27 cellular contexts compared by ENCODE assay signal in genomic region chr2:138474093-138474834, GRCh38. TPM values are rescaled to one million over a fixed set of nuclear protein-coding genes. Genes with fewer than 3 reads are reported as not detected.
DNase-seq lines count a peak whose midpoint lies in the region; ATAC-seq and TF ChIP-seq lines count a peak whose summit lies in the region.
"Had no signal": no experiment of that assay in that cellular context is flagged by ENCODE, and none has a peak within 500 bp of the region (broad histone marks: within the 10 kb centered on the region; RNA-seq: fewer than 3 reads in every experiment).

No MANE protein-coding gene starts in this region.

- no peak overlapping the region for H3K4me3 Mint-ChIP-seq in endothelial cell (ENCODE audit: unreplicated experiment)
- H3K4me3 Mint-ChIP-seq: endodermal cell; naive thymus-derived CD8-positive, alpha-beta T cell; T-helper 2 cell treated with Interferon-gamma antibody and Interleukin-4, amounts not matched to agents 5 μg/mL and 100 μg/mL, for 36 hours had no signal

- peak overlapping the region; percentile 80 for H3K27ac Mint-ChIP-seq in endothelial cell (ENCODE audit: unreplicated experiment)
- H3K27ac Mint-ChIP-seq: endodermal cell; T-helper 2 cell treated with Interferon-gamma antibody and Interleukin-4, amounts not matched to agents 5 μg/mL and 100 μg/mL, for 36 hours had no signal

- H3K4me1 Mint-ChIP-seq in endothelial cell (ENCODE audit: unreplicated experiment), result peaks cover 37% of the 10 kb centered on the region

- no peak for TF ChIP-seq CTCF in endothelial cell (IDR thresholded peaks at IDR 0.05; ENCODE audit: unreplicated experiment)

- ATAC-seq in HG02852 (IDR thresholded peaks at IDR 0.05; ENCODE audit: unreplicated experiment), result no peak
- ATAC-seq in GM18519 (IDR thresholded peaks at IDR 0.05; ENCODE audit: low FRiP score, unreplicated experiment), result no peak
- ATAC-seq: HCT116; heart right ventricle; left colon; naive thymus-derived CD8-positive, alpha-beta T cell; stimulated activated naive CD8-positive, alpha-beta T cell treated with anti-CD3 and anti-CD28 coated beads, Interleukin-15, Interleukin-2, amounts not matched to agents 100 U/mL and 50 U/mL, for 24 hours had no signal

- DNase-seq in NCI-H2171 treated with DMSO at 0.1 percent for 48 hours (lab: John Stamatoyannopoulos, UW) (peak; percentile 6), NCI-H2171 (lab: John Stamatoyannopoulos, UW) (no peak), OCI-M1 (lab: John Stamatoyannopoulos, UW) (peak; percentile 70), endothelial cell (ENCODE audit: low spot score) (no peak), superior temporal gyrus (ENCODE audit: extremely low spot score) (peak; percentile 35), NCI-H1105 (lab: John Stamatoyannopoulos, UW) (no peak)
- DNase-seq: activated B cell treated with CpG ODN at 0.5 μM for 24 hours; activated gamma-delta T cell treated with Interleukin-2 at 50 U/mL for 16 hours; activated T-cell treated with anti-CD3 and anti-CD28 coated beads, Interleukin-2, amount 50 U/mL, for 1 hour; DND-41; endodermal cell; heart right ventricle; left colon; mesendoderm; naive thymus-derived CD8-positive, alpha-beta T cell; NCI-H187 treated with DMSO at 0.1 percent for 48 hours; NCI-H345; NK-92 treated with Interleukin-12 subunit alpha and Interleukin-12 subunit beta, amount 100 ng/mL, for 24 hours; RPMI8226; SK-N-SH; stimulated activated CD4-positive, alpha-beta T cell treated with anti-CD3 and anti-CD28 coated beads, Interleukin-4, amount 100 ng/mL, for 24 hours; stimulated activated naive CD8-positive, alpha-beta T cell treated with anti-CD3 and anti-CD28 coated beads, Interleukin-15, Interleukin-2, amounts not matched to agents 100 U/mL and 50 U/mL, for 24 hours; thyroid gland had no signal

- no peaks in the 10 kb centered on the region for H3K36me3 Mint-ChIP-seq in endothelial cell (ENCODE audit: low read depth, unreplicated experiment)
- H3K36me3 Mint-ChIP-seq: naive thymus-derived CD8-positive, alpha-beta T cell had no signal

- H3K27me3 Mint-ChIP-seq in endothelial cell (ENCODE audit: unreplicated experiment), result no peaks in the 10 kb centered on the region
- H3K27me3 Mint-ChIP-seq: activated B cell treated with CpG ODN at 0.5 μM for 24 hours had no signal

- H3K9me3 Mint-ChIP-seq in endothelial cell (ENCODE audit: unreplicated experiment), result no peaks in the 10 kb centered on the region
- H3K9me3 Mint-ChIP-seq: activated B cell treated with CpG ODN at 0.5 μM for 24 hours; endodermal cell; naive thymus-derived CD8-positive, alpha-beta T cell; T-helper 2 cell treated with Interferon-gamma antibody and Interleukin-4, amounts not matched to agents 5 μg/mL and 100 μg/mL, for 36 hours had no signal

RNA-seq across cellular contexts. Expression of gene SPOPL, which starts 27.3 kb away (rescaled TPM):
- total RNA-seq in endothelial cell (ENCODE audit: unreplicated experiment), result 27.8 TPM

Comparison
In these comparisons a context has a peak if more than half of its experiments do, and no peak if none do; other contexts are left out.
1. DNase-seq: peak in NCI-H2171 treated with DMSO at 0.1 percent for 48 hours (single experiment), OCI-M1 (single experiment) and superior temporal gyrus (single experiment); none in NCI-H2171 (single experiment), endothelial cell (single experiment) and NCI-H1105 (single experiment).